ENCODE assay signal across 12 cellular contexts in the genomic region with DNA sequence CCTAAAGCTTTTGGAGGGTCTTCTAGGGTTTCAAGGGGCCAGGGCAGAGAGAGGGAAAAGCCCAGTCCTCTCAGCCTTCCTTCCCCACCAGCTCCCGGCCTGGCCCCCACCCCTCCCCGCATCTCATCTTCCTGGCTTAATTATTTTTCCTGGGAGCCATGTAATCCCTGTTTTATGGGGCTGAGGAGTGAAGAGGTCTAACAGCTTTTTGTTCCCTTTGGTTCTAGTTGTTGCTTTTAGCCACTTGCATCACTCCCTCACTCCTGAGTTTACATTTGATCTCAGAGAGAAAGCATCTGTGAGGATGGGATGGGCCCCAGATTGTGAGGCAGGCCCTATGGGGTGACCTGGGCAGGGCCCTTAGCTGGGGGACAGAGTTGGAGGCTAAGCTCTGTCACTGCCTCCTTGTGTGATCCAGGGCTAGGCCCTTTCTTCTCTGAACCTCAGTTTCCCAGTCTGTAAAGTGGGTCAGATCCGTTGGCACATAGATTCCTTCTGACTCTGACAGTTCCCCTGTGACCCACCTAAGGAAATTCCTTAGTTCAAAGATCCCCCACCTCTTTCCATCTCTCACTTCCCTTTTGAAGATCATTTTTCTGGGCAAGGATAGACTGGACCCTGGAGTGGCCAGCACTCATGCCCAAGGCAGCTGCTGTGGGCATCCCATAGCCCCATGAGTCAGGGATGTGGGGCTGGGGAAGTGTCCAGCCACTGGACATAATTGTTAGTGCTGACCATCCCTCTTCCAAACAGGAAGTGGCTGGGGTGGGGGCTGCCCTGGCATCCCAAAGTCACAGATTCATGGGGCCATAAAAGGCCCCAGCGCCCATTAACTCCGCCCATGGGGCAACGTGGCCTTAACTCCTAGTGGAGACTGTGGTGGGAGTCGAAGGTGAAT.
A peak's percentile ranks its signal among the peaks of the same experiment; 100 is the strongest.
DNase-seq lines count a peak whose midpoint lies in the region; ATAC-seq lines count a peak whose summit lies in the region.
"Had no signal": no experiment of that assay in that cellular context is flagged by ENCODE, and none has a peak within 500 bp of the region (broad histone marks: within the 10 kb centered on the region; RNA-seq: fewer than 3 reads in every experiment).

No MANE protein-coding gene starts in this region.

- no peak for ATAC-seq in HG02798 (IDR thresholded peaks at IDR 0.05; ENCODE audit: poor library complexity, unreplicated experiment)
- ATAC-seq: activated CD4-positive, alpha-beta T cell treated with anti-CD3 and anti-CD28 coated beads for 36 hours; psoas muscle had no signal

- DNase-seq in EL (peak; percentile 22), epithelial cell of prostate (ENCODE audit: low read depth, low spot score) (no peak)
- DNase-seq in activated naive CD4-positive, alpha-beta T cell treated with anti-CD3 and anti-CD28 coated beads, Interleukin-2, amount 50 U/mL, for 16 hours, result no peak
- DNase-seq: activated CD4-positive, alpha-beta T cell treated with anti-CD3 and anti-CD28 coated beads for 36 hours; hypothalamus; left colon; naive B cell; NCI-H2081 treated with DMSO at 0.1 percent for 48 hours; psoas muscle had no signal

- peak overlapping the region; percentile 59 for H3K27ac ChIP-seq in epithelial cell of prostate
- H3K27ac ChIP-seq: breast epithelium, psoas muscle, thoracic aorta had no signal
